In genomic region chr11:129258205-129258604, GRCh38 we compare ENCODE assay signal across 2 cellular contexts.
TF ChIP-seq lines count a peak whose summit lies in the region.

No MANE protein-coding gene starts in this region.

TF ChIP-seq in HepG2, 621 proteins besides CTCF, POLR2A, EP300 and RAD21:
- no peak for TF ChIP-seq ZBTB49 (CRISPR knock-in tag; IDR thresholded peaks at IDR 0.05; ENCODE audit: borderline replicate concordance)
- no peak for TF ChIP-seq RBM22 (optimal IDR thresholded peaks at IDR 0.05; ENCODE audit: low read length)
- TF ChIP-seq ZNF615 (CRISPR knock-in tag; IDR thresholded peaks at IDR 0.05; ENCODE audit: borderline replicate concordance): no peak
- TF ChIP-seq MYPOP (CRISPR knock-in tag; IDR thresholded peaks at IDR 0.05): no peak
- no peak for TF ChIP-seq ZNF124 (CRISPR knock-in tag; IDR thresholded peaks at IDR 0.05)
- TF ChIP-seq ZNF382 (CRISPR knock-in tag; IDR thresholded peaks at IDR 0.05; ENCODE audit: borderline replicate concordance): no peak
- peak; percentile 88 for TF ChIP-seq ZSCAN22 (CRISPR knock-in tag; IDR thresholded peaks at IDR 0.05)
- TF ChIP-seq DBP (CRISPR knock-in tag; IDR thresholded peaks at IDR 0.05; ENCODE audit: not compliant biosample characterization): no peak

TF ChIP-seq in H1, 55 proteins besides CTCF, POLR2A, EP300 and RAD21:
- TF ChIP-seq JUND (IDR thresholded peaks at IDR 0.05; ENCODE audit: low read length) (no peak), YY1 (IDR thresholded peaks at IDR 0.05; ENCODE audit: low read depth, low read length) (no peak), HDAC6 (IDR thresholded peaks at IDR 0.05; ENCODE audit: low read depth, low read length) (no peak), RXRA (IDR thresholded peaks at IDR 0.05; ENCODE audit: insufficient read depth, low read depth, low read length) (no peak), SIN3A (conservative IDR thresholded peaks at IDR 0.05 in 1 of 2, IDR thresholded peaks at IDR 0.05 in 1 of 2; ENCODE audit: low read depth in 1 of 2, low read length in 2 of 2) (no peak), CHD1 (IDR thresholded peaks at IDR 0.05; ENCODE audit: low read depth, low read length) (no peak), ZNF274 (IDR thresholded peaks at IDR 0.05; ENCODE audit: borderline replicate concordance, extremely low read depth, low read length) (no peak), SP4 (IDR thresholded peaks at IDR 0.05; ENCODE audit: low read length) (no peak), GTF2F1 (IDR thresholded peaks at IDR 0.05; ENCODE audit: borderline replicate concordance, low read depth, low read length) (no peak), CHD7 (IDR thresholded peaks at IDR 0.05; ENCODE audit: insufficient replicate concordance, low read length) (no peak), POU5F1 (IDR thresholded peaks at IDR 0.05; ENCODE audit: low read depth, low read length) (no peak), BACH1 (IDR thresholded peaks at IDR 0.05; ENCODE audit: low read length) (no peak), POLR2AphosphoS5 (IDR thresholded peaks at IDR 0.05; ENCODE audit: low read depth, low read length) (no peak), JUN (IDR thresholded peaks at IDR 0.05; ENCODE audit: low read depth, low read length) (no peak), NRF1 (IDR thresholded peaks at IDR 0.05; ENCODE audit: low read depth, low read length) (no peak), KDM4A (IDR thresholded peaks at IDR 0.05; ENCODE audit: low read depth, low read length, severe bottlenecking) (no peak)
TF ChIP-seq in H1: peak in this region for 0.
